Comparison of ENCODE assay signal across 8 cellular contexts in the genomic region with DNA sequence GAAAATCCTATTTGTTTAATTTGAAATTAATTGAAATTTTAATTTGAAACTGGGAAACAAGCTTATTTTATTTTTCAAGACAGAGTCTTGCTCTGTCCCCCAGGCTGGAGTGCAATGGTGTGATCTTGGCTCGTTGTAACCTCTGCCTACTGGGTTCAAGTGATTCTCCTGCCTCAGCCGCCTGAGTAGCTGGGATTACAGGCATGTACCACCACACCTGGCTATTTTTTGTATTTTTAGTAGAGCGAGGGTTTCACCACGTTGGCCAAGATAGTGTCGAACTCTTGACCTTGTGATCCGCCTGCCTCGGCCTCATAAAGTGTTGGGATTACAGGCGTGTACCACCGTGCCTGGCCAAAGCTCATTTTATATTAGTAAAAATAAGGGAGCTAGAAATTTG. TPM values are rescaled to one million over a fixed set of nuclear protein-coding genes. Genes with fewer than 3 reads are reported as not detected.
A peak's percentile ranks its signal among the peaks of the same experiment; 100 is the strongest.
DNase-seq lines count a peak whose midpoint lies in the region; ATAC-seq and TF ChIP-seq lines count a peak whose summit lies in the region.

No MANE protein-coding gene starts in this region.

- no peak for ATAC-seq in CD4-positive, alpha-beta T cell (ENCODE audit: poor library complexity)
- no peak for ATAC-seq in PC-3

- TF ChIP-seq CTCF in CD4-positive, alpha-beta T cell (IDR thresholded peaks at IDR 0.05) = no peak
- no peak for TF ChIP-seq CTCF in PC-3 (conservative IDR thresholded peaks at IDR 0.05; ENCODE audit: low read depth, low read length)
- TF ChIP-seq CTCF in epithelial cell of esophagus (IDR thresholded peaks at IDR 0.05; ENCODE audit: insufficient read depth, low read depth, low read length, missing control alignments) = no peak
- no peak for TF ChIP-seq CTCF in osteoblast (IDR thresholded peaks at IDR 0.05; ENCODE audit: extremely low read depth, low read depth, low read length)
- TF ChIP-seq CTCF in GM13977 (IDR thresholded peaks at IDR 0.05; ENCODE audit: extremely low read depth, insufficient read depth, missing control alignments) = no peak

- CTCF ChIA-PET in CD4-positive, alpha-beta T cell (lab: Charles Lee) = interaction anchor here (1.1 to 3.3 kb wide), 3 partner anchors 17 to 175 kb away, joined by 3 to 16 read pairs (median 4); no protein-coding TSS in a partner anchor
- CTCF ChIA-PET in PC-3 (lab: Charles Lee) = no interaction called here

- peak overlapping the region; percentile 94 for H3K4me3 Mint-ChIP-seq in CD4-positive, alpha-beta T cell

- H3K4me3 ChIP-seq in PC-3 (ENCODE audit: low read length) (peak overlapping the region; percentile 88), epithelial cell of esophagus (ENCODE audit: low read length) (peak overlapping the region; percentile 100), osteoblast (ENCODE audit: insufficient read depth, low read length) (peak overlapping the region; percentile 95)

- H3K9me3 ChIP-seq in CD4-positive, alpha-beta T cell (ENCODE audit: control insufficient read depth, low read length) = no peaks in the 10 kb centered on the region
- H3K9me3 ChIP-seq in PC-3 (ENCODE audit: low read length) (no peaks in the 10 kb centered on the region), osteoblast (ENCODE audit: low read depth, low read length) (no peaks in the 10 kb centered on the region)

- peaks cover 5% of the 10 kb centered on the region for H3K27me3 Mint-ChIP-seq in CD4-positive, alpha-beta T cell

- H2AFZ ChIP-seq in PC-3 (ENCODE audit: low read length) (no peak overlapping the region), osteoblast (ENCODE audit: low read length) (no peak overlapping the region)

- H3K36me3 ChIP-seq in PC-3 (ENCODE audit: low read depth, low read length) = peaks cover 87% of the 10 kb centered on the region
- H3K36me3 ChIP-seq in osteoblast (ENCODE audit: insufficient read depth, low read length) = peaks cover 72% of the 10 kb centered on the region

- POLR2A ChIA-PET in CD4-positive, alpha-beta T cell (lab: Charles Lee) = interaction anchor here (1.2 to 11.2 kb wide), 8 partner anchors 10 to 276 kb away, joined by 3 to 161 read pairs (median 4); no protein-coding TSS in a partner anchor
- POLR2A ChIA-PET in PC-3 (lab: Charles Lee; ENCODE audit: unreplicated experiment) = interaction anchor here (0.6 to 0.8 kb wide), 5 partner anchors 9 to 536 kb away, joined by 3 to 6 read pairs (median 3); a partner anchor contains a TSS

- H3K9me2 ChIP-seq in PC-3 (replicated peaks; ENCODE audit: low read length) = no peaks in the 10 kb centered on the region

- peak overlapping the region; percentile 97 for H3K27ac Mint-ChIP-seq in CD4-positive, alpha-beta T cell

- H3K4me1 Mint-ChIP-seq in CD4-positive, alpha-beta T cell (ENCODE audit: low read depth) = peaks cover 80% of the 10 kb centered on the region

- no peak for DNase-seq in CD4-positive, alpha-beta T cell
- no peak for DNase-seq in PC-3
- no peak for DNase-seq in epithelial cell of esophagus (ENCODE audit: low read depth)
- no peak for DNase-seq in osteoblast (ENCODE audit: insufficient read length, low spot score, missing footprints)
- no peak for DNase-seq in NCI-H1436 (lab: John Stamatoyannopoulos, UW)
- DNase-seq in GM13977 (ENCODE audit: low spot score) = no peak
- no peak for DNase-seq in NCI-H82 treated with DMSO at 0.1 percent for 48 hours (lab: John Stamatoyannopoulos, UW; ENCODE audit: unreplicated experiment)
- DNase-seq in GM19240 (ENCODE audit: insufficient read length, low spot score) = no peak

- H3K27ac ChIP-seq in CD4-positive, alpha-beta T cell (ENCODE audit: low read depth, low read length) = peak overlapping the region; percentile 25
- H3K27ac ChIP-seq in PC-3 (ENCODE audit: low read length) = no peak overlapping the region
- H3K27ac ChIP-seq in osteoblast (ENCODE audit: low read depth, low read length) = peak overlapping the region; percentile 43

- in situ Hi-C loops in GM13977 (cut with MboI; ENCODE audit: low pct_unique_long_range_greater_than_20kb, low sequenced_read_pairs, unreplicated experiment) = loop anchor here (10.0 kb wide), 1 partner anchor 164 kb away; no protein-coding TSS in a partner anchor

- no peak overlapping the region for H3K9ac ChIP-seq in PC-3 (ENCODE audit: low read length)

- H3K36me3 Mint-ChIP-seq in CD4-positive, alpha-beta T cell (ENCODE audit: low read depth) = peaks cover 95% of the 10 kb centered on the region

- no peaks in the 10 kb centered on the region for H3K9me3 Mint-ChIP-seq in CD4-positive, alpha-beta T cell

- intact Hi-C loops in CD4-positive, alpha-beta T cell (cut with DNase I, micrococcal nuclease) = no loop called here
- intact Hi-C loops in PC-3 (cut with micrococcal nuclease) = no loop called here

- peaks cover 92% of the 10 kb centered on the region for H3K79me2 ChIP-seq in PC-3 (ENCODE audit: low read length)
- H3K79me2 ChIP-seq in osteoblast (ENCODE audit: insufficient read depth, low read length) = peaks cover 92% of the 10 kb centered on the region

- H3F3A ChIP-seq in PC-3 (ENCODE audit: low read length, unreplicated experiment) = peaks cover 12% of the 10 kb centered on the region

- no TSS peak for BruUV-seq in PC-3 (replicated peaks; lab: Mats Ljungman, UMichigan)

- no peaks in the 10 kb centered on the region for H3K27me3 ChIP-seq in CD4-positive, alpha-beta T cell (ENCODE audit: control insufficient read depth, insufficient read depth, low read length)
- H3K27me3 ChIP-seq in PC-3 (ENCODE audit: low read length) (no peaks in the 10 kb centered on the region), osteoblast (ENCODE audit: insufficient read depth, low read length) (no peaks in the 10 kb centered on the region)

- H3K4me2 ChIP-seq in PC-3 (ENCODE audit: low read length) (peak overlapping the region; percentile 89), osteoblast (ENCODE audit: insufficient read depth, low read length) (peak overlapping the region; percentile 94)

- H3K4me1 ChIP-seq in PC-3 (ENCODE audit: insufficient read depth, low read length) = peaks cover 41% of the 10 kb centered on the region
- peaks cover 57% of the 10 kb centered on the region for H3K4me1 ChIP-seq in osteoblast (ENCODE audit: insufficient read depth, low read length)

- H4K20me1 ChIP-seq in PC-3 (ENCODE audit: low read length) (peaks cover 89% of the 10 kb centered on the region), osteoblast (ENCODE audit: insufficient read depth, low read length) (peaks cover 85% of the 10 kb centered on the region)

RNA-seq across cellular contexts. Expression of a gene that starts 4.2 kb away (rescaled TPM):
- 100 to 1,000 TPM; 550 to 556 TPM for total RNA-seq in CD4-positive, alpha-beta T cell
- total RNA-seq in PC-3 (2014; rRNA removed) = 206 and 297 TPM in 2 replicates
- total RNA-seq in osteoblast = 236 and 289 TPM in 2 replicates

RNA-seq across cellular contexts. Expression of a gene that starts 51.0 kb away (rescaled TPM):
- total RNA-seq in CD4-positive, alpha-beta T cell = 10 to 100 TPM; 47.0 to 48.4 TPM
- 25.7 and 26.9 TPM in 2 replicates for total RNA-seq in PC-3 (2014; rRNA removed)
- 41.5 and 48.1 TPM in 2 replicates for total RNA-seq in osteoblast
